In the genomic region with DNA sequence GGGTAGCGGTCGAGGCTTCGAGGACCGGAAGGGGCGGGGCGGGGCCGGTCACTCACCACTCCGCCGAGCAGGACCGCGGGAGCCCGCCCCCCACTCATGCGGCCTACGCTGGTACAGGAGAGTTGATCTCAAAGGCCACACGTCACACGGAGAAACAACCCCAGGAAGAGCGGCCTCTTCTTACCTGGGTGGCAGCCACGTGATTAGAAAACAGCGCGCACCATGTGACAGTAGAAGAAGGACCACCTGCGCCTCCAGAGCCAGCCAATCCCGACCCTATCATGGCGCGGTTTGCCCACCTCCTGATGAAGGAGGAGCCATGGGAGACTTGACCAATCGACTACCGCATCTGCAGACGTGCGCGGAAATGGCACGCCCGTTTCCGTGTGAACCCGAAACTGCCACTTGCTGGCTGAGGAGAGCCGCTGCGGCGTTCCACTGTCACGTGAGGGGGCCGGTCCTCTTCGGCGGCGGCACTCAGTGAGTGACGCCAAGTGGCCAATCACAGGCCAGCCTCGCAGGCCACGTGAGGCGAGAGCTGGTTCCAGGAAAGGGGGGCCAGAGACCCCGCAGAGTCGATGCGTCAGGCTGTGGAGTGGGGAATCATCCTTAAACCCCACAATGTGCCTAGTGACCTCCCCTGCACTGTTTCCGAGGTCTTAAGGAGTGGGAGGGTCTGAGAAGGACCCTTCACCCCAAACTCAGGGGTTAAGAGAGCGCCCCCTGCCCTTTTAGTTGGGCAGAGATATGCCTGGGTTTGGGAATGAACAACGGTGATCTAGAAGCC, we compare ENCODE assay signal across 8 cellular contexts. TPM values are rescaled to one million over a fixed set of nuclear protein-coding genes. Genes with fewer than 3 reads are reported as not detected.
DNase-seq lines count a peak whose midpoint lies in the region; ATAC-seq, FAIRE-seq and TF ChIP-seq lines count a peak whose summit lies in the region.

A gene with protein sequence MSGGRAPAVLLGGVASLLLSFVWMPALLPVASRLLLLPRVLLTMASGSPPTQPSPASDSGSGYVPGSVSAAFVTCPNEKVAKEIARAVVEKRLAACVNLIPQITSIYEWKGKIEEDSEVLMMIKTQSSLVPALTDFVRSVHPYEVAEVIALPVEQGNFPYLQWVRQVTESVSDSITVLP (minus strand): TSS at position 205 of the 787 bp plus-strand sequence. CDS start 107 bp downstream, at position 98.

- dilution Hi-C loops in endothelial cell of umbilical vein (cut with MboI; ENCODE audit: extremely low pct_ligation_motif_present, low sequenced_read_pairs) = no loop called here

- CTCF ChIA-PET in endothelial cell of umbilical vein (lab: Charles Lee) = interaction anchor here (0.6 to 4.7 kb wide), 6 partner anchors 8 to 279 kb away, joined by 3 to 14 read pairs (median 3); a partner anchor contains a TSS

- H3K79me2 ChIP-seq in OCI-LY3 (ENCODE audit: low read length) = peaks cover 19% of the 10 kb centered on the region
- H3K79me2 ChIP-seq in endothelial cell of umbilical vein (ENCODE audit: control insufficient read depth, insufficient read depth, low read length) = peaks cover 12% of the 10 kb centered on the region

- H3K9ac ChIP-seq in OCI-LY3 (ENCODE audit: low read length) (peak within 1 kb of the TSS; percentile 91), endothelial cell of umbilical vein (replicated peaks; ENCODE audit: extremely low read depth, insufficient read depth, low read length) (peak within 1 kb of the TSS; percentile 41)

- H2AFZ ChIP-seq in OCI-LY3 (ENCODE audit: low read depth, low read length) = peak within 1 kb of the TSS; percentile 72; the same call in 1 of the 2 replicates
- peak within 1 kb of the TSS; percentile 64 for H2AFZ ChIP-seq in endothelial cell of umbilical vein (ENCODE audit: low read depth, low read length)

- H3K27ac ChIP-seq in OCI-LY3 (ENCODE audit: low read length) (peak within 1 kb of the TSS; percentile 81), endothelial cell of umbilical vein (ENCODE audit: insufficient read depth, low read depth, low read length) (peak within 1 kb of the TSS; percentile 64)

- H3K4me2 ChIP-seq in OCI-LY3 (ENCODE audit: low read length) (peak within 1 kb of the TSS; percentile 98), endothelial cell of umbilical vein (ENCODE audit: insufficient read depth, low read length) (peak within 1 kb of the TSS; percentile 70)

- H3K9me1 ChIP-seq in endothelial cell of umbilical vein (replicated peaks; ENCODE audit: control insufficient read depth, extremely low read depth, insufficient read depth, low read length) = no peaks in the 10 kb centered on the region

- H3K4me3 ChIP-seq in OCI-LY3 (ENCODE audit: low read length) (peak within 1 kb of the TSS; percentile 89), endothelial cell of umbilical vein (replicated peaks in 1 of 3; ENCODE audit: insufficient read depth in 1 of 3, low read depth in 1 of 3, low read length in 3 of 3) (peak within 1 kb of the TSS; percentile 36 to 63 (median 50))

- 0 out of 2 replicates have a peak, but pooled peaks cover 2% of the 10 kb centered on the region for H3K27me3 ChIP-seq in OCI-LY3 (ENCODE audit: low read depth, low read length)
- peaks cover 12 to 16% of the 10 kb centered on the region in 2 experiments for H3K27me3 ChIP-seq in endothelial cell of umbilical vein (ENCODE audit: control insufficient read depth in 2 of 2, insufficient read depth in 2 of 2, low read length in 2 of 2)

- TF ChIP-seq CTCF in D721Med (IDR thresholded peaks at IDR 0.05; ENCODE audit: insufficient read depth, missing control alignments) (peak; percentile 36), OCI-LY3 (IDR thresholded peaks at IDR 0.05; ENCODE audit: low read depth, low read length) (peak; percentile 51), endothelial cell of umbilical vein (IDR thresholded peaks at IDR 0.05; ENCODE audit: extremely low read depth in 1 of 2, insufficient read depth in 1 of 2, low read depth in 1 of 2, low read length in 2 of 2) (peak in 1 of 2 donors; percentile 18)

- peak; percentile 80 for TF ChIP-seq POLR2A in endothelial cell of umbilical vein (IDR thresholded peaks at IDR 0.05; ENCODE audit: low read depth, low read length)

- POLR2A ChIA-PET in endothelial cell of umbilical vein (lab: Charles Lee) = no interaction called here

- H3K9me3 ChIP-seq in OCI-LY3 (ENCODE audit: insufficient read depth, low read length) (no peaks in the 10 kb centered on the region), endothelial cell of umbilical vein (replicated peaks; ENCODE audit: control insufficient read depth, insufficient read depth, low read length) (no peaks in the 10 kb centered on the region)

- ATAC-seq in GM21447 (IDR thresholded peaks at IDR 0.05; ENCODE audit: unreplicated experiment) = peak; percentile 72

- DNase-seq in D721Med (ENCODE audit: insufficient read length, low spot score) (peak; percentile 90), HuH-7 (ENCODE audit: low spot score) (peak; percentile 92), activated T-cell treated with anti-CD3 and anti-CD28 coated beads for 1 hour (ENCODE audit: low read depth) (peak; percentile 95), endothelial cell of umbilical vein (ENCODE audit: low read depth, low spot score) (peak; percentile 100), middle frontal gyrus (ENCODE audit: extremely low spot score, low spot score) (peak; percentile 100)
- DNase-seq in stimulated activated CD8-positive, alpha-beta memory T cell treated with anti-CD3 and anti-CD28 coated beads, Interleukin-4, amount 100 ng/mL, for 1 hour (ENCODE audit: low read depth in 2 of 2, low spot score in 1 of 2) = peak; percentile 94 to 98

- H4K20me1 ChIP-seq in OCI-LY3 (ENCODE audit: insufficient read depth, low read length) (no peaks in the 10 kb centered on the region), endothelial cell of umbilical vein (replicated peaks; ENCODE audit: control insufficient read depth, extremely low read depth, insufficient read depth, low read length) (no peaks in the 10 kb centered on the region)

- intact Hi-C loops in endothelial cell of umbilical vein (cut with micrococcal nuclease) = loop anchor here (1.0 to 10.0 kb wide), 3 partner anchors 7 to 443 kb away; no protein-coding TSS in a partner anchor

- no TSS peak for BruUV-seq in endothelial cell of umbilical vein (replicated peaks; lab: Mats Ljungman, UMichigan)

- FAIRE-seq in D721Med (lab: Jason Lieb, UNC) (peak; percentile 32), endothelial cell of umbilical vein (lab: Jason Lieb, UNC) (peak; percentile 99)

- H3K36me3 ChIP-seq in OCI-LY3 (replicated peaks; ENCODE audit: low read depth, low read length) (peaks cover 10% of the 10 kb centered on the region), endothelial cell of umbilical vein (ENCODE audit: control insufficient read depth in 2 of 2, extremely low read depth in 1 of 2, insufficient read depth in 2 of 2, low read length in 2 of 2) (peaks cover 0 to 13% of the 10 kb centered on the region in 2 experiments)

- H3K4me1 ChIP-seq in OCI-LY3 (ENCODE audit: low read length) (peaks cover 37% of the 10 kb centered on the region), endothelial cell of umbilical vein (ENCODE audit: control insufficient read depth, extremely low read depth, insufficient read depth, low read length) (peaks cover 20% of the 10 kb centered on the region)

TF ChIP-seq in endothelial cell of umbilical vein, 7 proteins besides CTCF, POLR2A, EP300 and RAD21:
- TF ChIP-seq, protein P1, sequence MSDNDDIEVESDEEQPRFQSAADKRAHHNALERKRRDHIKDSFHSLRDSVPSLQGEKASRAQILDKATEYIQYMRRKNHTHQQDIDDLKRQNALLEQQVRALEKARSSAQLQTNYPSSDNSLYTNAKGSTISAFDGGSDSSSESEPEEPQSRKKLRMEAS (IDR thresholded peaks at IDR 0.05; ENCODE audit: insufficient read depth, insufficient read length) = peak; percentile 99
- TF ChIP-seq FOS (IDR thresholded peaks at IDR 0.05; ENCODE audit: borderline replicate concordance, insufficient read depth, low read length) (peak; percentile 21), GATA2 (IDR thresholded peaks at IDR 0.05; ENCODE audit: insufficient read depth, insufficient read length, low read depth, low read length) (no peak), MYC (IDR thresholded peaks at IDR 0.05; ENCODE audit: low read depth, low read length) (no peak), POLR2AphosphoS5 (IDR thresholded peaks at IDR 0.05; ENCODE audit: insufficient read depth, low read depth, low read length) (peak; percentile 67), JUN (IDR thresholded peaks at IDR 0.05; ENCODE audit: borderline replicate concordance, insufficient read depth, insufficient read length, low read depth) (peak; percentile 3), EZH2 (IDR thresholded peaks at IDR 0.05; ENCODE audit: borderline replicate concordance, low read depth, low read length, severe bottlenecking) (no peak)

RNA-seq across cellular contexts. Expression of the gene that starts here (rescaled TPM):
- 133 TPM in 2 replicates for total RNA-seq in endothelial cell of umbilical vein
- polyA plus RNA-seq in endothelial cell of umbilical vein = 202 and 241 TPM in 2 replicates
- 189 and 191 TPM in 2 replicates for polyA plus RNA-seq in endothelial cell of umbilical vein (2011; cell fraction: cytosol; rRNA removed)
- polyA plus RNA-seq in endothelial cell of umbilical vein (2011; cell fraction: nucleus; rRNA removed) = 92.8 and 109 TPM in 2 replicates
- 123 and 151 TPM in 2 replicates for polyA plus RNA-seq in endothelial cell of umbilical vein (2012)
- 90.1 and 102 TPM in 2 replicates for polyA minus RNA-seq in endothelial cell of umbilical vein
- polyA minus RNA-seq in endothelial cell of umbilical vein (2011; cell fraction: cytosol; rRNA and poly(A)+ RNA removed) = 143 TPM
- 21.5 and 24.2 TPM in 2 replicates for polyA minus RNA-seq in endothelial cell of umbilical vein (2011; cell fraction: nucleus; rRNA and poly(A)+ RNA removed)

Comparison
In these comparisons a context has a peak if more than half of its experiments do, and no peak if none do; other contexts are left out.
1. Peak in every context shown above with its lines: DNase-seq, ATAC-seq, H3K4me3 ChIP-seq and H3K27ac ChIP-seq.